ENCODE assay signal across 9 cellular contexts in the genomic region with DNA sequence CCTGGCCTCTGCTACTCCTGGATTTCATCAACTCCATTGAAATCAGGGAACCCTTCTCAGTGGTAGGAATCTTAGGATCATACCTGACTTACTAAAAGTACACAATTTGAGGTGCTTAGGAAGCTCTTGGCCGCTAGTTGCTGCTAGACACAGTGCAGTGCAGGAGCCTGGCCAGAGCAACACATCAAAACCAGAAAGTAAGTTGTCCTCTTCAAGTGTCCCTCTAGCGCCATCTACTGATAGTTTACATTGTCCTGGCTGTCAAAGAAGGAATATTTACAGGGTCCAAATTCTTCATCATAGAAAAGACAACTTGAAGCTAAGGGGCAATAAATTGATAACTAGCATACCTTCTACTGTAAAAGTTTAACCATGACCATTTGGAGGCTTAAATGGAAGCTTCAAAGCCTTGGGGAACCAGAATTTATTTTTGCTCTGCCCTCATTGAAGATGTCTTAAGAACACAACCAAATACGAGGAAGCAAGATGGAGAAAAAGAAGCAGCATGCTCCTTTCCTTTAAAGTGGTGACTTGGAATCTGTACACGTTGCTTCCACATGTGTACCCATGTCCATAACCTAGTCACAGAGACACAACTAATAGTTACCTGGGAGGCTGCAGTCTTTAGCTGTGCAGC.
DNase-seq lines count a peak whose midpoint lies in the region; ATAC-seq lines count a peak whose summit lies in the region.
"Had no signal": no experiment of that assay in that cellular context is flagged by ENCODE, and none has a peak within 500 bp of the region (broad histone marks: within the 10 kb centered on the region; RNA-seq: fewer than 3 reads in every experiment).

No MANE protein-coding gene starts in this region.

- DNase-seq in DMS53 treated with DMSO at 0.1 percent for 48 hours (lab: John Stamatoyannopoulos, UW; ENCODE audit: unreplicated experiment): peak; percentile 88
- DNase-seq in NCI-H2227 treated with DMSO at 0.1 percent for 48 hours (lab: John Stamatoyannopoulos, UW): peak; percentile 84
- peak in 2 of 3 donors; percentile 26 to 60 for DNase-seq in right cardiac atrium
- DNase-seq in skeletal muscle cell (ENCODE audit: low read depth): peak; percentile 10
- no peak for DNase-seq in mesenteric fat pad (ENCODE audit: low spot score)

- no peak overlapping the region for H3K27ac ChIP-seq in right cardiac atrium (ENCODE audit: low read length)

- H3K9me3 Mint-ChIP-seq in activated T-helper 17 cell treated with anti-CD3 and anti-CD28 coated beads, Interleukin-2, amount 50 U/mL, for 72 hours: peaks cover 5% of the 10 kb centered on the region
- H3K9me3 Mint-ChIP-seq: stimulated activated naive CD8-positive, alpha-beta T cell treated with anti-CD3 and anti-CD28 coated beads, Interleukin-15, Interleukin-2, amounts not matched to agents 100 ng/mL and 50 ng/mL, for 24 hours had no signal

- ATAC-seq in GM19463 (IDR thresholded peaks at IDR 0.05; ENCODE audit: unreplicated experiment) (peak; percentile 96), HG03439 (IDR thresholded peaks at IDR 0.05; ENCODE audit: unreplicated experiment) (peak; percentile 97), right cardiac atrium (peak; percentile 51 to 64)
- ATAC-seq in activated T-helper 17 cell treated with anti-CD3 and anti-CD28 coated beads, Interleukin-2, amount 50 U/mL, for 72 hours (replicated peaks): peak; percentile 24

- no peaks in the 10 kb centered on the region for H3K36me3 Mint-ChIP-seq in activated T-helper 17 cell treated with anti-CD3 and anti-CD28 coated beads, Interleukin-2, amount 50 U/mL, for 72 hours (ENCODE audit: low read depth)

- no peaks in the 10 kb centered on the region for H3K4me1 Mint-ChIP-seq in activated T-helper 17 cell treated with anti-CD3 and anti-CD28 coated beads, Interleukin-2, amount 50 U/mL, for 72 hours

- intact Hi-C loops in right cardiac atrium (cut with DNase I): loop anchor here in 1 of 4 donors (10.0 kb wide), 2 partner anchors 405 to 815 kb away; no protein-coding TSS in a partner anchor

- WGBS in right cardiac atrium: 15% methylated on average over 4 of the region's 4 CpGs

- H3K4me3 ChIP-seq in right cardiac atrium (ENCODE audit: low read length) (no peak overlapping the region), skeletal muscle cell (ENCODE audit: low read depth, low read length) (no peak overlapping the region)

- H3K27ac Mint-ChIP-seq in activated T-helper 17 cell treated with anti-CD3 and anti-CD28 coated beads, Interleukin-2, amount 50 U/mL, for 72 hours: no peak overlapping the region
- H3K27ac Mint-ChIP-seq: stimulated activated naive CD8-positive, alpha-beta T cell treated with anti-CD3 and anti-CD28 coated beads, Interleukin-15, Interleukin-2, amounts not matched to agents 100 ng/mL and 50 ng/mL, for 24 hours had no signal

- no peaks in the 10 kb centered on the region for H3K27me3 Mint-ChIP-seq in activated T-helper 17 cell treated with anti-CD3 and anti-CD28 coated beads, Interleukin-2, amount 50 U/mL, for 72 hours
- H3K27me3 Mint-ChIP-seq: stimulated activated naive CD8-positive, alpha-beta T cell treated with anti-CD3 and anti-CD28 coated beads, Interleukin-15, Interleukin-2, amounts not matched to agents 100 ng/mL and 50 ng/mL, for 24 hours had no signal

- no peak overlapping the region for H3K4me3 Mint-ChIP-seq in activated T-helper 17 cell treated with anti-CD3 and anti-CD28 coated beads, Interleukin-2, amount 50 U/mL, for 72 hours
- H3K4me3 Mint-ChIP-seq: stimulated activated naive CD8-positive, alpha-beta T cell treated with anti-CD3 and anti-CD28 coated beads, Interleukin-15, Interleukin-2, amounts not matched to agents 100 ng/mL and 50 ng/mL, for 24 hours had no signal

- no peaks in the 10 kb centered on the region for H3K4me1 ChIP-seq in right cardiac atrium (ENCODE audit: control insufficient read depth, insufficient read depth, low read length)

- H3K27me3 ChIP-seq in right cardiac atrium (ENCODE audit: control insufficient read depth, insufficient read depth): no peaks in the 10 kb centered on the region

- no peaks in the 10 kb centered on the region for H3K9me3 ChIP-seq in right cardiac atrium (ENCODE audit: control insufficient read depth, low read length)

Comparison
In these comparisons a context has a peak if more than half of its experiments do, and no peak if none do; other contexts are left out.
1. ATAC-seq: peak in every context shown above with its lines; median percentile 97 in HG03439; 96 in GM19463; 58 in right cardiac atrium; 24 in activated T-helper 17 cell treated with anti-CD3 and anti-CD28 coated beads, Interleukin-2, amount 50 U/mL, for 72 hours.